ENCODE assay signal across 19 cellular contexts in genomic region chr2:137672961-137673552, GRCh38.
"Had no signal": no experiment of that assay in that cellular context is flagged by ENCODE, and none has a peak within 500 bp of the region (broad histone marks: within the 10 kb centered on the region; RNA-seq: fewer than 3 reads in every experiment).

No MANE protein-coding gene starts in this region.

- DNase-seq: KBM-7, MV-4-11, NCI-H1048, NCI-H1105, NCI-H1417, NCI-H1436 treated with DMSO at 0.1 percent for 48 hours, NCI-H1694, NCI-H187 treated with DMSO at 0.1 percent for 48 hours, NCI-H2029 treated with DMSO at 0.1 percent for 48 hours, NCI-H2171 treated with DMSO at 0.1 percent for 48 hours, NCI-H345, NCI-H446 treated with DMSO at 0.1 percent for 48 hours, NCI-H510A treated with DMSO at 0.1 percent for 48 hours, NCI-H526, NCI-H82, RPMI8226, SHP77 treated with DMSO at 0.1 percent for 48 hours, SJCRH30 had no signal

- ATAC-seq: SK-N-SH treated with all-trans-retinoic acid at 6 μM for 48 hours had no signal

- H3K4me3 ChIP-seq: SJCRH30 had no signal

- H3K27ac ChIP-seq: SJCRH30 had no signal

- H3K36me3 ChIP-seq: SJCRH30 had no signal

- H3K4me1 ChIP-seq: SJCRH30 had no signal

- H3K9me3 ChIP-seq: SJCRH30 had no signal
